8 cellular contexts compared by ENCODE assay signal in the genomic region with DNA sequence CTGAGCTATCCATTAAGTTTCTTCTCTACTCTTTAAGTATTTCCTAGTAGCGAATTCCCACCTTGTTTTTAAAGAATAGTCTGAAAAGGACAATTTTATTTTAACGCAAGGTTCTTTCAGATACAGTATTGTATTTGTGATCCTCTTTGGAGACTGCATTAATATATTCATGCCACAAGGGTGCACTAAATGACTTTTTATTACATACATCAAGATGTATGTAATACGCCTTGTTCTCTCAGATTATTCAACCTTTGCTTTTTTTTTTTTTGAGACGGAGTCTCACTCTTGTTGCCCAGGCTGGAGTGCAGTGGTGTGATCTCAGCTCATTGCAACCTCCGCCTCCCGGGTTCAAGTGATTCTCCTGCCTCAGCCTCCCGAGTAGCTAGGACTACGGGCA. TPM values are rescaled to one million over a fixed set of nuclear protein-coding genes. Genes with fewer than 3 reads are reported as not detected.
DNase-seq lines count a peak whose midpoint lies in the region; TF ChIP-seq lines count a peak whose summit lies in the region.
"Not testable (repeated sequence)": the region's sequence is repeated elsewhere in the genome, so short reads cannot be mapped to it uniquely, and the experiment has no call there.

No MANE protein-coding gene starts in this region.

- DNase-seq in COR-L47 (lab: John Stamatoyannopoulos, UW), result peak; percentile 9
- peak; percentile 31 for DNase-seq in HFFc6
- DNase-seq in NCI-H2029 (lab: John Stamatoyannopoulos, UW), result peak; percentile 11
- DNase-seq in RPMI8226, result peak; percentile 23
- DNase-seq in astrocyte of the cerebellum (ENCODE audit: low read depth), result peak; percentile 24
- DNase-seq in fibroblast of peridontal ligament (ENCODE audit: extremely low read depth), result peak; percentile 57
- peak; percentile 54 to 65 for DNase-seq in lung microvascular endothelial cell (ENCODE audit: low read depth in 2 of 2)
- not testable (repeated sequence) for DNase-seq in stomach

- intact Hi-C loops in stomach (cut with DNase I; ENCODE audit: low total_unique reads), result not testable (repeated sequence)

- not testable (repeated sequence) for H3K9me3 Mint-ChIP-seq in HFFc6

- not testable (repeated sequence) for H3K27me3 Mint-ChIP-seq in HFFc6 (ENCODE audit: insufficient read depth)

- not testable (repeated sequence) for H3K4me3 ChIP-seq in astrocyte of the cerebellum (ENCODE audit: low read depth, low read length); stomach

- H3K27ac ChIP-seq in stomach, result not testable (repeated sequence)

- peaks cover 9 to 44% (median 42%) of the 10 kb centered on the region in 4 donors for H3K36me3 ChIP-seq in stomach

- not testable (repeated sequence) for H3K27ac Mint-ChIP-seq in HFFc6

- TF ChIP-seq CTCF in HFFc6 (IDR thresholded peaks at IDR 0.05), result peak; percentile 70
- not testable (repeated sequence) for TF ChIP-seq CTCF in astrocyte of the cerebellum (IDR thresholded peaks at IDR 0.05; ENCODE audit: low read depth, low read length, missing control alignments)
- TF ChIP-seq CTCF in stomach (IDR thresholded peaks at IDR 0.05), result peak in 5 of 7 experiments; percentile 21 to 70 (median 28)

- not testable (repeated sequence) for H3K9me3 ChIP-seq in stomach

- not testable (repeated sequence) for H3K4me3 Mint-ChIP-seq in HFFc6

- TF ChIP-seq EP300 in stomach (IDR thresholded peaks at IDR 0.05), result not testable (repeated sequence)

- not testable (repeated sequence) for H3K36me3 Mint-ChIP-seq in HFFc6 (ENCODE audit: low read depth)

- peaks cover 9 to 42% (median 21%) of the 10 kb centered on the region in 4 donors for H3K4me1 ChIP-seq in stomach

- 52 to 67% (median 56%) methylated on average over 8 of the region's 8 CpGs for WGBS in stomach, 5 donors

- in situ Hi-C loops in astrocyte of the cerebellum (cut with HindIII; ENCODE audit: low sequenced_read_pairs), result not testable (repeated sequence)

- H3K27me3 ChIP-seq in stomach, result not testable (repeated sequence)

- peaks cover 17% of the 10 kb centered on the region for H3K4me1 Mint-ChIP-seq in HFFc6 (ENCODE audit: low read depth)

- not testable (repeated sequence) for TF ChIP-seq POLR2A in stomach (IDR thresholded peaks at IDR 0.05)

RNA-seq across cellular contexts. Expression of gene GNE, which starts 10.2 kb away (rescaled TPM):
- 10 to 100 TPM; 15.8 to 18.9 (median 17.8) TPM for total RNA-seq in HFFc6 (2021; fragmentation: NEBNext Ultra II Directional; extraction: Animal tissue kit (Norgen Biotek cat#: 25700))
- total RNA-seq in lung microvascular endothelial cell (9.2 and 13.5 TPM in 2 replicates), stomach (10 to 100 TPM in 4 of 5 donors, 1 to 10 TPM in 1; 2.3 to 63.1 (median 21.7) TPM)
- polyA plus RNA-seq in stomach, result 1 to 10 TPM; 2.6 to 5.3 (median 4.0) TPM

RNA-seq across cellular contexts. Expression of gene CLTA, which starts 57.3 kb away (rescaled TPM):
- 100 to 1,000 TPM; 247 to 272 (median 259) TPM for total RNA-seq in HFFc6 (2021; fragmentation: NEBNext Ultra II Directional; extraction: Animal tissue kit (Norgen Biotek cat#: 25700))
- total RNA-seq in lung microvascular endothelial cell (221 and 243 TPM in 2 replicates), stomach (100 to 1,000 TPM in 3 of 5 donors, 10 to 100 TPM in 2; 25.1 to 890 (median 117) TPM)
- polyA plus RNA-seq in stomach, result 100 to 1,000 TPM; 164 to 322 (median 196) TPM
